8 cellular contexts compared by ENCODE assay signal in the genomic region with DNA sequence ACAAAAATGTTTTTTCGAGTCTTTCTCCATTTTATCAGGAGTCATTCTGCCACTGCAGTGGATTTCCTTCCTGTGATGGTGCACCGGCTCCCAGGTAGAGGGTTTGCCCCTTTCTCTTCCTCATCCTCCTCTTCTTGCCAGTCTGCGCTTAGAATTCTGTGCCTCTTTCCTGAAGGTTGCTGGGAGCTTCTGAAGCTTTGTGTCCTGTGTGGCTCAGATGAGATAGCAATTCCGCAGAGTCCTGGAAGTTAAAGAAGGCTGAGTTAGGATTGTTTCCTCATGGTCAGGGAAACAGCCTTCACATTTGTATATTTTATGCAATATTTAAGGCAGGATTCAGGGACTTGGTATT.
DNase-seq lines count a peak whose midpoint lies in the region; ATAC-seq and TF ChIP-seq lines count a peak whose summit lies in the region.

No MANE protein-coding gene starts in this region.

- TF ChIP-seq CTCF in HEK293 (tag by site-specific recombination; IDR thresholded peaks at IDR 0.05), result no peak

- H3K27me3 ChIP-seq in iPS-20b (ENCODE audit: insufficient read depth, low read length), result no peaks in the 10 kb centered on the region

- H3K9me3 ChIP-seq in HEK293 (ENCODE audit: control insufficient read depth, insufficient read depth, low read depth, low read length) (no peaks in the 10 kb centered on the region), iPS-20b (ENCODE audit: insufficient read depth, low read depth, low read length) (no peaks in the 10 kb centered on the region)

- no peak for DNase-seq in skeletal muscle cell (ENCODE audit: low read depth)
- no peak for DNase-seq in activated effector memory CD4-positive, alpha-beta T cell treated with anti-CD3 and anti-CD28 coated beads, Interleukin-2, amount 50 U/mL, for 16 hours
- DNase-seq in COLO668 (lab: John Stamatoyannopoulos, UW; ENCODE audit: unreplicated experiment), result no peak

- POLR2A ChIA-PET in HEK293 (lab: Yijun Ruan, JAX), result no interaction called here

- H3K9ac ChIP-seq in iPS-20b (ENCODE audit: low read depth, low read length), result no peak overlapping the region

- CTCF ChIA-PET in HEK293 (lab: Yijun Ruan, JAX), result interaction anchor here (0.5 to 5.2 kb wide), 18 partner anchors 8 to 1622 kb away, joined by 3 to 64 read pairs (median 4); no protein-coding TSS in a partner anchor

- peak overlapping the region; percentile 2 for H3K4me3 ChIP-seq in HEK293 (ENCODE audit: low read depth, low read length)
- H3K4me3 ChIP-seq in iPS-20b (ENCODE audit: low read length), result peak overlapping the region; percentile 53; the same call in 1 of the 2 replicates
- peak overlapping the region; percentile 35 for H3K4me3 ChIP-seq in skeletal muscle cell (ENCODE audit: low read depth, low read length)

- no peaks in the 10 kb centered on the region for H3K36me3 ChIP-seq in HEK293 (ENCODE audit: control insufficient read depth in 2 of 2, insufficient read depth in 1 of 2, low read length in 2 of 2)
- H3K36me3 ChIP-seq in iPS-20b (ENCODE audit: insufficient read depth, low read depth, low read length), result no peaks in the 10 kb centered on the region

- H3K27ac ChIP-seq in HEK293 (ENCODE audit: extremely low read depth, low read depth, low read length) (no peak overlapping the region), angular gyrus (ENCODE audit: low read depth, low read length) (peak overlapping the region; percentile 85), iPS-20b (ENCODE audit: low read length) (no peak overlapping the region)

- ATAC-seq in HG02763 (IDR thresholded peaks at IDR 0.05; ENCODE audit: unreplicated experiment), result no peak
- ATAC-seq in GM18517 (IDR thresholded peaks at IDR 0.05; ENCODE audit: unreplicated experiment), result no peak

- H3K4me1 ChIP-seq in HEK293 (ENCODE audit: control insufficient read depth, insufficient read depth, low read length), result peaks cover 3% of the 10 kb centered on the region; the same call in 1 of the 2 replicates
- H3K4me1 ChIP-seq in iPS-20b (ENCODE audit: insufficient read depth, low read length), result no peaks in the 10 kb centered on the region

TF ChIP-seq in HEK293, 187 proteins besides CTCF, POLR2A, EP300 and RAD21:
- TF ChIP-seq ZBTB17 (tag by site-specific recombination; IDR thresholded peaks at IDR 0.05), result peak; percentile 57
- no peak for TF ChIP-seq ZNF157 (tag by site-specific recombination; IDR thresholded peaks at IDR 0.05)
- no peak for TF ChIP-seq ZNF121 (tag by site-specific recombination; IDR thresholded peaks at IDR 0.05)
- no peak for TF ChIP-seq ZNF548 (tag by site-specific recombination; IDR thresholded peaks at IDR 0.05)
- TF ChIP-seq, protein P1, sequence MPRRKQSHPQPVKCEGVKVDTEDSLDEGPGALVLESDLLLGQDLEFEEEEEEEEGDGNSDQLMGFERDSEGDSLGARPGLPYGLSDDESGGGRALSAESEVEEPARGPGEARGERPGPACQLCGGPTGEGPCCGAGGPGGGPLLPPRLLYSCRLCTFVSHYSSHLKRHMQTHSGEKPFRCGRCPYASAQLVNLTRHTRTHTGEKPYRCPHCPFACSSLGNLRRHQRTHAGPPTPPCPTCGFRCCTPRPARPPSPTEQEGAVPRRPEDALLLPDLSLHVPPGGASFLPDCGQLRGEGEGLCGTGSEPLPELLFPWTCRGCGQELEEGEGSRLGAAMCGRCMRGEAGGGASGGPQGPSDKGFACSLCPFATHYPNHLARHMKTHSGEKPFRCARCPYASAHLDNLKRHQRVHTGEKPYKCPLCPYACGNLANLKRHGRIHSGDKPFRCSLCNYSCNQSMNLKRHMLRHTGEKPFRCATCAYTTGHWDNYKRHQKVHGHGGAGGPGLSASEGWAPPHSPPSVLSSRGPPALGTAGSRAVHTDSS (tag by site-specific recombination; IDR thresholded peaks at IDR 0.05), result peak; percentile 71
- TF ChIP-seq ZBTB7A (tag by site-specific recombination; IDR thresholded peaks at IDR 0.05; ENCODE audit: low read depth), result no peak
- TF ChIP-seq ZNF335 (tag by site-specific recombination; conservative IDR thresholded peaks at IDR 0.05), result peak; percentile 2

Comparison
In these comparisons a context has a peak if more than half of its experiments do, and no peak if none do; other contexts are left out.
1. H3K4me3 ChIP-seq: peak in every context shown above with its lines; median percentile 53 in iPS-20b; 35 in skeletal muscle cell; 2 in HEK293.